ENCODE assay signal across 20 cellular contexts in the genomic region with DNA sequence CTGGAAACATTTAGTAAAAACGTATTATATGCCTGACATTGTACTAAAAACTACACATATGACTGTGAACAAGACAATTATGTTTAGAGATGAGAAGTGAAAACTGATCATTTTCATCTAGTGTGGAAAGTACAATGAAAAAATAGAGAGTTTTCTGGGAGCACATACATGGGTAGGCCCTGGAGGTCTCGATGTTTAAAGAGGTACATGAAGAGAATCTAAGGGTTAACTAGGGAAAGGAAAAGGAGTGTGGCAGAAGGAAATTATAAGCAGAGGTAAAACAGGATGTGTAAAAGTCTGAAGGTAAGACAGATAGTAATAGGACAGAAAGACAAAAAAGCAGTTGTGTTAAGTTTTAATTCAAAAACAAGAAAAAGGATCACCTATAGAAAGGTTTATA.
"Had no signal": no experiment of that assay in that cellular context is flagged by ENCODE, and none has a peak within 500 bp of the region (broad histone marks: within the 10 kb centered on the region; RNA-seq: fewer than 3 reads in every experiment).

No MANE protein-coding gene starts in this region.

- DNase-seq: effector CD8-positive, alpha-beta T cell; heart left ventricle; hippocampal formation; kidney glomerular epithelial cell; mucosa of descending colon; naive thymus-derived CD8-positive, alpha-beta T cell; ovary; sigmoid colon; stimulated activated naive CD4-positive, alpha-beta T cell; thyroid gland; uterus had no signal

- FAIRE-seq: frontal cortex, islet of Langerhans had no signal

- H3K27ac Mint-ChIP-seq: type B pancreatic cell had no signal

- H3K4me1 Mint-ChIP-seq: neural crest cell had no signal

- H3K9me3 ChIP-seq: heart left ventricle, mucosa of descending colon, ovary, right atrium auricular region, sigmoid colon, suprapubic skin, thyroid gland, uterus had no signal

- H3K36me3 Mint-ChIP-seq: type B pancreatic cell had no signal

- H3K4me3 Mint-ChIP-seq: naive thymus-derived CD8-positive, alpha-beta T cell; neural crest cell; type B pancreatic cell had no signal

- H3K27ac ChIP-seq: coronary artery, heart left ventricle, ovary, right atrium auricular region, sigmoid colon, skin epidermis, suprapubic skin, thyroid gland, uterus had no signal

- H3K4me1 ChIP-seq: heart left ventricle, suprapubic skin, uterus had no signal

- H3K9me3 Mint-ChIP-seq: naive thymus-derived CD8-positive, alpha-beta T cell; neural crest cell; type B pancreatic cell had no signal

- H3K27me3 Mint-ChIP-seq: naive thymus-derived CD8-positive, alpha-beta T cell; type B pancreatic cell had no signal

- H3K36me3 ChIP-seq: ovary, right atrium auricular region, sigmoid colon, suprapubic skin, thyroid gland, uterus had no signal

- ATAC-seq: esophagus mucosa; heart left ventricle; mucosa of descending colon; naive thymus-derived CD8-positive, alpha-beta T cell had no signal

- H3K4me3 ChIP-seq: coronary artery, heart left ventricle, mucosa of descending colon, ovary, right atrium auricular region, sigmoid colon, skin epidermis, suprapubic skin, thyroid gland, uterus had no signal
